In genomic region chr4:1722551-1723071, GRCh38 we compare ENCODE assay signal across 9 cellular contexts. TPM values are rescaled to one million over a fixed set of nuclear protein-coding genes. Genes with fewer than 3 reads are reported as not detected.
A peak's percentile ranks its signal among the peaks of the same experiment; 100 is the strongest.
DNase-seq lines count a peak whose midpoint lies in the region; ATAC-seq, FAIRE-seq and TF ChIP-seq lines count a peak whose summit lies in the region.
"Had no signal": no experiment of that assay in that cellular context is flagged by ENCODE, and none has a peak within 500 bp of the region (broad histone marks: within the 10 kb centered on the region; RNA-seq: fewer than 3 reads in every experiment).

No MANE protein-coding gene starts in this region.

- TF ChIP-seq POLR2A in A549 (IDR thresholded peaks at IDR 0.05; ENCODE audit: low read length) (no peak), HepG2 (IDR thresholded peaks at IDR 0.05; ENCODE audit: insufficient read depth in 1 of 2, low read depth in 2 of 2, low read length in 2 of 2) (no peak), prostate gland (IDR thresholded peaks at IDR 0.05) (no peak)

- FAIRE-seq in A549 (lab: Jason Lieb, UNC) (no peak), HepG2 (lab: Jason Lieb, UNC) (no peak)

- H3K4me3 Mint-ChIP-seq in activated T-helper 2 cell treated with anti-CD3 and anti-CD28 coated beads, Interferon-gamma antibody, Interleukin-2, Interleukin-4, amounts not matched to agents 10 μg/mL and 5 μg/mL and 100 μg/mL, durations not matched to agents 14 hours and 24 hours and 36 hours (ENCODE audit: low read depth): peak overlapping the region; percentile 97

- DNase-seq in A549 (ENCODE audit: low read depth in 1 of 2, low spot score in 1 of 2): no peak
- peak; percentile 54 for DNase-seq in H7
- DNase-seq in activated T-helper 2 cell treated with anti-CD3 and anti-CD28 coated beads, Interferon-gamma antibody, Interleukin-2, Interleukin-4, amounts not matched to agents 10 μg/mL and 5 μg/mL and 100 μg/mL, durations not matched to agents 14 hours and 24 hours and 36 hours (ENCODE audit: low spot score): no peak
- DNase-seq in HepG2 (ENCODE audit: low spot score): no peak
- DNase-seq in GF-D8 (lab: John Stamatoyannopoulos, UW): no peak
- DNase-seq in prostate gland (ENCODE audit: low spot score): no peak
- DNase-seq in NCI-H2081 (lab: John Stamatoyannopoulos, UW): no peak
- DNase-seq: NCI-H446 had no signal

- in situ Hi-C loops in HepG2 (cut with HindIII; ENCODE audit: extremely low pct_ligation_motif_present, low pct_unique_long_range_greater_than_20kb): no loop called here

- H3K4me2 ChIP-seq in A549: peak overlapping the region; percentile 89
- peak overlapping the region; percentile 94 for H3K4me2 ChIP-seq in HepG2 (ENCODE audit: low read depth, low read length)

- peak overlapping the region; percentile 80 for H3K9ac ChIP-seq in HepG2 (ENCODE audit: insufficient read depth, low read depth, low read length)

- TF ChIP-seq RAD21 in A549 (conservative IDR thresholded peaks at IDR 0.05 in 1 of 2, IDR thresholded peaks at IDR 0.05 in 1 of 2) (no peak), HepG2 (CRISPR knock-in tag; IDR thresholded peaks at IDR 0.05) (no peak)

- H3K27me3 ChIP-seq in H7 (ENCODE audit: control insufficient read depth, insufficient read depth, low read length) (no peaks in the 10 kb centered on the region), HepG2 (ENCODE audit: control insufficient read depth in 1 of 2, insufficient read depth in 2 of 2, low read length in 2 of 2) (no peaks in the 10 kb centered on the region), prostate gland (replicated peaks; ENCODE audit: insufficient read depth) (no peaks in the 10 kb centered on the region)

- POLR2A ChIA-PET in A549 (lab: Yijun Ruan, JAX): interaction anchor here (1.8 kb wide), 1 partner anchor 10 kb away, joined by 20 read pairs; the partner anchor contains the start of gene SLBP
- POLR2A ChIA-PET in HepG2 (lab: Yijun Ruan, JAX): interaction anchor here (0.7 to 3.3 kb wide), 2 partner anchors 11 to 29 kb away, joined by 3 to 31 read pairs; partner anchors contain the start of gene SLBP

- 26% methylated on average over 15 of the region's 17 CpGs for WGBS in A549 (ENCODE audit: missing lambda C conversion rate)
- 6% methylated on average over 17 of the region's 17 CpGs for WGBS in HepG2 (ENCODE audit: low lambda C conversion rate)
- WGBS in prostate gland: 65% methylated on average over 17 of the region's 17 CpGs

- H3K4me3 ChIP-seq in A549: peak overlapping the region; percentile 89
- H3K4me3 ChIP-seq in H7 (ENCODE audit: insufficient read depth, low read depth, low read length): peak overlapping the region; percentile 98
- peak overlapping the region; percentile 86 to 94 (median 92) for H3K4me3 ChIP-seq in HepG2 (replicated peaks in 1 of 3; ENCODE audit: insufficient read depth in 1 of 3, low read depth in 2 of 3, low read length in 3 of 3)
- H3K4me3 ChIP-seq in prostate gland: no peak overlapping the region

- TF ChIP-seq CTCF in A549 (IDR thresholded peaks at IDR 0.05): no peak
- TF ChIP-seq CTCF in HepG2 (CRISPR knock-in tag; IDR thresholded peaks at IDR 0.05): peak; percentile 45
- no peak for TF ChIP-seq CTCF in prostate gland (IDR thresholded peaks at IDR 0.05)

- H3K36me3 ChIP-seq in H7 (replicated peaks; ENCODE audit: control insufficient read depth, insufficient read depth, low read length) (peaks cover 35% of the 10 kb centered on the region), HepG2 (replicated peaks in 1 of 2; ENCODE audit: control insufficient read depth in 1 of 2, insufficient read depth in 2 of 2, low read length in 2 of 2) (peaks cover 7 to 33% of the 10 kb centered on the region in 2 experiments; a peak in 4 of 5 replicates), prostate gland (peaks cover 0 to 3% of the 10 kb centered on the region in 2 donors)

- H3K4me1 ChIP-seq in A549 (peaks cover 37% of the 10 kb centered on the region), HepG2 (ENCODE audit: insufficient read depth, low read length) (peaks cover 45% of the 10 kb centered on the region), prostate gland (replicated peaks) (peaks cover 23% of the 10 kb centered on the region)

- 0 out of 6 replicates have a peak, but pooled peaks of 1 of the 2 experiments have one; percentile 5 for ATAC-seq in A549
- ATAC-seq in HepG2: peak; percentile 26
- no peak for ATAC-seq in HG03457 (IDR thresholded peaks at IDR 0.05; ENCODE audit: unreplicated experiment)

- H3K36me3 Mint-ChIP-seq in activated T-helper 2 cell treated with anti-CD3 and anti-CD28 coated beads, Interferon-gamma antibody, Interleukin-2, Interleukin-4, amounts not matched to agents 10 μg/mL and 5 μg/mL and 100 μg/mL, durations not matched to agents 14 hours and 24 hours and 36 hours (ENCODE audit: low read depth): peaks cover 68% of the 10 kb centered on the region

- CTCF ChIA-PET in A549 (lab: Yijun Ruan, JAX): interaction anchor here (1.5 to 2.7 kb wide), 3 partner anchors 8 to 29 kb away, joined by 3 to 14 read pairs (median 7); no protein-coding TSS in a partner anchor
- CTCF ChIA-PET in HepG2 (lab: Yijun Ruan, JAX; ENCODE audit: low intra/inter-chr PET ratio, low total read pairs): no interaction called here

- no peak for TF ChIP-seq EP300 in A549 (IDR thresholded peaks at IDR 0.05)
- no peak for TF ChIP-seq EP300 in HepG2 (IDR thresholded peaks at IDR 0.05; ENCODE audit: low read depth in 2 of 2, low read length in 2 of 2)
- TF ChIP-seq EP300 in HepG2 (CRISPR knock-in tag; IDR thresholded peaks at IDR 0.05; ENCODE audit: borderline replicate concordance): no peak

- no peak overlapping the region for H2AFZ ChIP-seq in HepG2 (ENCODE audit: low read length)

- H3K4me1 Mint-ChIP-seq in activated T-helper 2 cell treated with anti-CD3 and anti-CD28 coated beads, Interferon-gamma antibody, Interleukin-2, Interleukin-4, amounts not matched to agents 10 μg/mL and 5 μg/mL and 100 μg/mL, durations not matched to agents 14 hours and 24 hours and 36 hours (ENCODE audit: low read depth): peaks cover 45% of the 10 kb centered on the region

- peaks cover 33% of the 10 kb centered on the region for H3K79me2 ChIP-seq in HepG2 (ENCODE audit: insufficient read depth, low read length)

- H3K9me3 ChIP-seq in A549 (no peaks in the 10 kb centered on the region), HepG2 (ENCODE audit: low read length) (no peaks in the 10 kb centered on the region), prostate gland (no peaks in the 10 kb centered on the region)

- no TSS peak for BruUV-seq in HepG2 (replicated peaks; lab: Mats Ljungman, UMichigan)

- peak overlapping the region; percentile 99 for H3K27ac Mint-ChIP-seq in activated T-helper 2 cell treated with anti-CD3 and anti-CD28 coated beads, Interferon-gamma antibody, Interleukin-2, Interleukin-4, amounts not matched to agents 10 μg/mL and 5 μg/mL and 100 μg/mL, durations not matched to agents 14 hours and 24 hours and 36 hours

- no peaks in the 10 kb centered on the region for H3K27me3 Mint-ChIP-seq in activated T-helper 2 cell treated with anti-CD3 and anti-CD28 coated beads, Interferon-gamma antibody, Interleukin-2, Interleukin-4, amounts not matched to agents 10 μg/mL and 5 μg/mL and 100 μg/mL, durations not matched to agents 14 hours and 24 hours and 36 hours (ENCODE audit: low read depth)

- peak overlapping the region; percentile 83 to 99; a peak in 5 of 6 replicates for H3K27ac ChIP-seq in A549
- peak overlapping the region; percentile 58 for H3K27ac ChIP-seq in HepG2 (ENCODE audit: extremely low read length, insufficient read depth, low read length)
- peak overlapping the region in 1 of 2 donors; percentile 22 for H3K27ac ChIP-seq in prostate gland

- H4K20me1 ChIP-seq in HepG2 (ENCODE audit: insufficient read depth, low read length): peaks cover 3% of the 10 kb centered on the region; the same call in 1 of the 2 replicates

- H3K9me3 Mint-ChIP-seq in activated T-helper 2 cell treated with anti-CD3 and anti-CD28 coated beads, Interferon-gamma antibody, Interleukin-2, Interleukin-4, amounts not matched to agents 10 μg/mL and 5 μg/mL and 100 μg/mL, durations not matched to agents 14 hours and 24 hours and 36 hours: no peaks in the 10 kb centered on the region

- intact Hi-C loops in activated T-helper 2 cell treated with anti-CD3 and anti-CD28 coated beads, Interferon-gamma antibody, Interleukin-2, Interleukin-4, amounts not matched to agents 10 μg/mL and 5 μg/mL and 100 μg/mL, durations not matched to agents 14 hours and 24 hours and 36 hours (cut with micrococcal nuclease): no loop called here
- intact Hi-C loops in HepG2 (cut with micrococcal nuclease; ENCODE audit: unreplicated experiment) (no loop called here), prostate gland (cut with DNase I) (loop anchor here (5.0 kb wide), 1 partner anchor 40 kb away; the partner anchor contains the start of gene FAM53A)

RNA-seq across cellular contexts. Expression of gene TACC3, which starts 1.3 kb away (rescaled TPM):
- polyA plus RNA-seq in A549 (2011; rRNA removed) (25.9 and 31.4 TPM in 2 replicates), A549 (2017; fragmentation: RNase III; extraction: RNeasy Plus Mini Kit Qiagen cat#74134 plus additional on column Dnase treatment) (67.3 to 77.2 TPM (median 70.6 TPM) in 3 replicates), HepG2 (2011; rRNA removed) (15.7 and 20.3 TPM in 2 replicates)
- 75.8 and 76.6 TPM in 2 replicates for polyA plus RNA-seq in A549 (2012; cell fraction: cytosol; rRNA removed)
- 168 and 176 TPM in 2 replicates for polyA plus RNA-seq in A549 (2012; cell fraction: nucleus; rRNA removed)
- 17.1 and 23.8 TPM in 2 replicates for polyA minus RNA-seq in A549 (2011; rRNA and poly(A)+ RNA removed)
- 54.0 and 69.0 TPM in 2 replicates for total RNA-seq in H7 (2014; rRNA removed; shearing (Covaris generic))
- 137 and 141 TPM in 2 replicates for total RNA-seq in activated T-helper 2 cell treated with anti-CD3 and anti-CD28 coated beads, Interferon-gamma antibody, Interleukin-2, Interleukin-4, amounts not matched to agents 10 μg/mL and 5 μg/mL and 100 μg/mL, durations not matched to agents 14 hours and 24 hours and 36 hours
- total RNA-seq in HepG2 (2016; rRNA removed; fragmentation: Illumina TruSeq; extraction: Trizol) (21.2 and 35.4 TPM in 2 replicates), prostate gland (10 to 100 TPM in 1 of 2 donors, 1 to 10 TPM in 1; 4.3 to 35.6 TPM)
- total RNA-seq in HepG2 (2016; cell fraction: cytosol; rRNA removed; fragmentation: Illumina TruSeq; extraction: Trizol; ENCODE audit: low read depth): 9.8 and 10.0 TPM in 2 replicates
- 23.8 and 32.4 TPM in 2 replicates for total RNA-seq in HepG2 (2016; cell fraction: insoluble cytoplasmic fraction; rRNA removed; fragmentation: Illumina TruSeq; extraction: Trizol)
- total RNA-seq in HepG2 (2016; cell fraction: membrane; rRNA removed; fragmentation: Illumina TruSeq; extraction: Trizol): 15.9 and 17.1 TPM in 2 replicates
- total RNA-seq in HepG2 (2016; cell fraction: nucleus; rRNA removed; fragmentation: Illumina TruSeq; extraction: Trizol): 24.3 and 29.3 TPM in 2 replicates
- 8.7 and 16.8 TPM in 2 replicates for polyA plus RNA-seq in HepG2 (2011; cell fraction: cytosol; rRNA removed)
- 68.2 and 101 TPM in 2 replicates for polyA plus RNA-seq in HepG2 (2011; cell fraction: nucleus; rRNA removed)
- polyA plus RNA-seq in HepG2 (2012): 16.3 and 27.3 TPM in 2 replicates
- polyA plus RNA-seq in HepG2 (2016; cell fraction: cytosol; fragmentation: Illumina TruSeq; extraction: Trizol; ENCODE audit: low read depth): 5.5 and 6.4 TPM in 2 replicates
- 59.5 and 79.8 TPM in 2 replicates for polyA plus RNA-seq in HepG2 (2016; cell fraction: insoluble cytoplasmic fraction; fragmentation: Illumina TruSeq; extraction: Trizol; ENCODE audit: low read depth)
- polyA plus RNA-seq in HepG2 (2016; cell fraction: membrane; fragmentation: Illumina TruSeq; extraction: Trizol; ENCODE audit: low read depth): 10.8 and 13.8 TPM in 2 replicates
- 133 and 138 TPM in 2 replicates for polyA plus RNA-seq in HepG2 (2016; cell fraction: nucleus; fragmentation: Illumina TruSeq; extraction: Trizol; ENCODE audit: insufficient read depth, low read depth)
- 12.7 and 22.2 TPM in 2 replicates for polyA minus RNA-seq in HepG2 (2011; rRNA and poly(A)+ RNA removed; ENCODE audit: low replicate concordance)
- polyA minus RNA-seq in HepG2 (2011; cell fraction: cytosol; rRNA and poly(A)+ RNA removed): 7.4 and 8.9 TPM in 2 replicates
- 10.9 and 13.8 TPM in 2 replicates for polyA minus RNA-seq in HepG2 (2011; cell fraction: nucleus; rRNA and poly(A)+ RNA removed)

RNA-seq across cellular contexts. Expression of gene TMEM129, which starts 1.5 kb away (rescaled TPM):
- polyA plus RNA-seq in A549 (2011; rRNA removed): 12.7 and 15.5 TPM in 2 replicates
- polyA plus RNA-seq in A549 (2012; cell fraction: cytosol; rRNA removed): 21.6 and 36.9 TPM in 2 replicates
- 39.4 and 63.8 TPM in 2 replicates for polyA plus RNA-seq in A549 (2012; cell fraction: nucleus; rRNA removed)
- polyA plus RNA-seq in A549 (2017; fragmentation: RNase III; extraction: RNeasy Plus Mini Kit Qiagen cat#74134 plus additional on column Dnase treatment): 15.0 to 20.5 TPM (median 20.4 TPM) in 3 replicates
- polyA minus RNA-seq in A549 (2011; rRNA and poly(A)+ RNA removed): 8.1 and 15.3 TPM in 2 replicates
- total RNA-seq in H7 (2014; rRNA removed; shearing (Covaris generic)): 69.7 and 86.0 TPM in 2 replicates
- 23.5 and 27.1 TPM in 2 replicates for total RNA-seq in activated T-helper 2 cell treated with anti-CD3 and anti-CD28 coated beads, Interferon-gamma antibody, Interleukin-2, Interleukin-4, amounts not matched to agents 10 μg/mL and 5 μg/mL and 100 μg/mL, durations not matched to agents 14 hours and 24 hours and 36 hours
- 15.5 and 25.8 TPM in 2 replicates for total RNA-seq in HepG2 (2016; rRNA removed; fragmentation: Illumina TruSeq; extraction: Trizol)
- total RNA-seq in HepG2 (2016; cell fraction: cytosol; rRNA removed; fragmentation: Illumina TruSeq; extraction: Trizol; ENCODE audit: low read depth): 9.2 and 12.7 TPM in 2 replicates
- 14.4 and 26.2 TPM in 2 replicates for total RNA-seq in HepG2 (2016; cell fraction: insoluble cytoplasmic fraction; rRNA removed; fragmentation: Illumina TruSeq; extraction: Trizol)
- total RNA-seq in HepG2 (2016; cell fraction: membrane; rRNA removed; fragmentation: Illumina TruSeq; extraction: Trizol): 28.5 and 34.5 TPM in 2 replicates
- 20.4 and 23.0 TPM in 2 replicates for total RNA-seq in HepG2 (2016; cell fraction: nucleus; rRNA removed; fragmentation: Illumina TruSeq; extraction: Trizol)
- 19.0 and 36.1 TPM in 2 replicates for polyA plus RNA-seq in HepG2 (2011; rRNA removed)
- polyA plus RNA-seq in HepG2 (2011; cell fraction: cytosol; rRNA removed): 18.9 and 32.3 TPM in 2 replicates
- polyA plus RNA-seq in HepG2 (2011; cell fraction: nucleus; rRNA removed): 79.1 and 84.6 TPM in 2 replicates
- polyA plus RNA-seq in HepG2 (2012): 16.1 and 20.7 TPM in 2 replicates
- 9.4 and 10.4 TPM in 2 replicates for polyA plus RNA-seq in HepG2 (2016; cell fraction: cytosol; fragmentation: Illumina TruSeq; extraction: Trizol; ENCODE audit: low read depth)
- 14.1 and 16.2 TPM in 2 replicates for polyA plus RNA-seq in HepG2 (2016; cell fraction: insoluble cytoplasmic fraction; fragmentation: Illumina TruSeq; extraction: Trizol; ENCODE audit: low read depth)
- 21.6 and 23.3 TPM in 2 replicates for polyA plus RNA-seq in HepG2 (2016; cell fraction: membrane; fragmentation: Illumina TruSeq; extraction: Trizol; ENCODE audit: low read depth)
- 36.1 and 41.5 TPM in 2 replicates for polyA plus RNA-seq in HepG2 (2016; cell fraction: nucleus; fragmentation: Illumina TruSeq; extraction: Trizol; ENCODE audit: insufficient read depth, low read depth)
- 7.1 and 61.3 TPM in 2 replicates for polyA minus RNA-seq in HepG2 (2011; rRNA and poly(A)+ RNA removed; ENCODE audit: low replicate concordance)
- 18.8 and 21.5 TPM in 2 replicates for polyA minus RNA-seq in HepG2 (2011; cell fraction: cytosol; rRNA and poly(A)+ RNA removed)
- polyA minus RNA-seq in HepG2 (2011; cell fraction: nucleus; rRNA and poly(A)+ RNA removed): 6.4 and 8.5 TPM in 2 replicates
- total RNA-seq in prostate gland: 10 to 100 TPM; 73.7 to 81.7 TPM

RNA-seq across cellular contexts. Expression of gene SLBP, which starts 10.5 kb away (rescaled TPM):
- polyA plus RNA-seq in A549 (2011; rRNA removed) (66.7 and 89.9 TPM in 2 replicates), A549 (2017; fragmentation: RNase III; extraction: RNeasy Plus Mini Kit Qiagen cat#74134 plus additional on column Dnase treatment) (80.5 to 88.6 TPM (median 84.6 TPM) in 3 replicates), HepG2 (2011; rRNA removed) (29.8 and 43.9 TPM in 2 replicates)
- 50.6 and 56.4 TPM in 2 replicates for polyA plus RNA-seq in A549 (2012; cell fraction: cytosol; rRNA removed)
- polyA plus RNA-seq in A549 (2012; cell fraction: nucleus; rRNA removed): 31.6 and 38.1 TPM in 2 replicates
- 14.0 and 18.2 TPM in 2 replicates for polyA minus RNA-seq in A549 (2011; rRNA and poly(A)+ RNA removed)
- total RNA-seq in H7 (2014; rRNA removed; shearing (Covaris generic)): 75.3 and 82.2 TPM in 2 replicates
- 125 and 127 TPM in 2 replicates for total RNA-seq in activated T-helper 2 cell treated with anti-CD3 and anti-CD28 coated beads, Interferon-gamma antibody, Interleukin-2, Interleukin-4, amounts not matched to agents 10 μg/mL and 5 μg/mL and 100 μg/mL, durations not matched to agents 14 hours and 24 hours and 36 hours
- total RNA-seq in HepG2 (2016; rRNA removed; fragmentation: Illumina TruSeq; extraction: Trizol) (104 and 131 TPM in 2 replicates), prostate gland (10 to 100 TPM; 46.7 to 84.5 TPM)
- total RNA-seq in HepG2 (2016; cell fraction: cytosol; rRNA removed; fragmentation: Illumina TruSeq; extraction: Trizol; ENCODE audit: low read depth): 19.5 and 20.5 TPM in 2 replicates
- total RNA-seq in HepG2 (2016; cell fraction: insoluble cytoplasmic fraction; rRNA removed; fragmentation: Illumina TruSeq; extraction: Trizol): 103 and 128 TPM in 2 replicates
- total RNA-seq in HepG2 (2016; cell fraction: membrane; rRNA removed; fragmentation: Illumina TruSeq; extraction: Trizol): 43.3 and 44.2 TPM in 2 replicates
- total RNA-seq in HepG2 (2016; cell fraction: nucleus; rRNA removed; fragmentation: Illumina TruSeq; extraction: Trizol): 39.3 and 41.5 TPM in 2 replicates
- polyA plus RNA-seq in HepG2 (2011; cell fraction: cytosol; rRNA removed): 22.0 and 30.6 TPM in 2 replicates
- 12.8 and 13.8 TPM in 2 replicates for polyA plus RNA-seq in HepG2 (2011; cell fraction: nucleus; rRNA removed)
- 30.0 and 43.7 TPM in 2 replicates for polyA plus RNA-seq in HepG2 (2012)
- polyA plus RNA-seq in HepG2 (2016; cell fraction: cytosol; fragmentation: Illumina TruSeq; extraction: Trizol; ENCODE audit: low read depth): 10.3 and 11.7 TPM in 2 replicates
- 140 and 142 TPM in 2 replicates for polyA plus RNA-seq in HepG2 (2016; cell fraction: insoluble cytoplasmic fraction; fragmentation: Illumina TruSeq; extraction: Trizol; ENCODE audit: low read depth)
- polyA plus RNA-seq in HepG2 (2016; cell fraction: membrane; fragmentation: Illumina TruSeq; extraction: Trizol; ENCODE audit: low read depth): 24.5 and 24.6 TPM in 2 replicates
- 69.4 and 73.3 TPM in 2 replicates for polyA plus RNA-seq in HepG2 (2016; cell fraction: nucleus; fragmentation: Illumina TruSeq; extraction: Trizol; ENCODE audit: insufficient read depth, low read depth)
- 12.5 and 24.7 TPM in 2 replicates for polyA minus RNA-seq in HepG2 (2011; rRNA and poly(A)+ RNA removed; ENCODE audit: low replicate concordance)
- polyA minus RNA-seq in HepG2 (2011; cell fraction: cytosol; rRNA and poly(A)+ RNA removed): 19.7 and 22.7 TPM in 2 replicates
- polyA minus RNA-seq in HepG2 (2011; cell fraction: nucleus; rRNA and poly(A)+ RNA removed): 10.8 and 13.7 TPM in 2 replicates

RNA-seq across cellular contexts. Expression of gene FAM53A, which starts 38.5 kb away (rescaled TPM):
- polyA plus RNA-seq in A549 (2011; rRNA removed) (0.74 and 1.2 TPM in 2 replicates), A549 (2017; fragmentation: RNase III; extraction: RNeasy Plus Mini Kit Qiagen cat#74134 plus additional on column Dnase treatment) (0.56 to 1.1 TPM (median 0.87 TPM) in 3 replicates), HepG2 (2011; rRNA removed) (0.46 and 0.48 TPM in 2 replicates)
- 0.86 and 1.1 TPM in 2 replicates for polyA plus RNA-seq in A549 (2012; cell fraction: cytosol; rRNA removed)
- 3.6 and 3.7 TPM in 2 replicates for polyA plus RNA-seq in A549 (2012; cell fraction: nucleus; rRNA removed)
- 2.1 and 2.3 TPM in 2 replicates for polyA minus RNA-seq in A549 (2011; rRNA and poly(A)+ RNA removed)
- 7.4 and 24.5 TPM in 2 replicates for total RNA-seq in H7 (2014; rRNA removed; shearing (Covaris generic))
- total RNA-seq in activated T-helper 2 cell treated with anti-CD3 and anti-CD28 coated beads, Interferon-gamma antibody, Interleukin-2, Interleukin-4, amounts not matched to agents 10 μg/mL and 5 μg/mL and 100 μg/mL, durations not matched to agents 14 hours and 24 hours and 36 hours: 2.7 and 3.3 TPM in 2 replicates
- total RNA-seq in HepG2 (2016; rRNA removed; fragmentation: Illumina TruSeq; extraction: Trizol) (0.62 and 1.1 TPM in 2 replicates), prostate gland (10 to 100 TPM in 1 of 2 donors, 1 to 10 TPM in 1; 2.3 to 16.8 TPM)
- total RNA-seq in HepG2 (2016; cell fraction: cytosol; rRNA removed; fragmentation: Illumina TruSeq; extraction: Trizol; ENCODE audit: low read depth): 1.9 TPM in 1 of 2 replicates, not detected in the other
- 0.22 and 0.56 TPM in 2 replicates for total RNA-seq in HepG2 (2016; cell fraction: insoluble cytoplasmic fraction; rRNA removed; fragmentation: Illumina TruSeq; extraction: Trizol)
- 0.83 and 1.1 TPM in 2 replicates for total RNA-seq in HepG2 (2016; cell fraction: membrane; rRNA removed; fragmentation: Illumina TruSeq; extraction: Trizol)
- 0.43 and 0.44 TPM in 2 replicates for total RNA-seq in HepG2 (2016; cell fraction: nucleus; rRNA removed; fragmentation: Illumina TruSeq; extraction: Trizol)
- polyA plus RNA-seq in HepG2 (2011; cell fraction: cytosol; rRNA removed): 0.33 and 0.60 TPM in 2 replicates
- 0.69 and 0.85 TPM in 2 replicates for polyA plus RNA-seq in HepG2 (2011; cell fraction: nucleus; rRNA removed)
- 0.20 and 0.35 TPM in 2 replicates for polyA plus RNA-seq in HepG2 (2012)
- polyA plus RNA-seq in HepG2 (2016; cell fraction: cytosol; fragmentation: Illumina TruSeq; extraction: Trizol; ENCODE audit: low read depth): 0.21 and 0.32 TPM in 2 replicates
- polyA plus RNA-seq in HepG2 (2016; cell fraction: insoluble cytoplasmic fraction; fragmentation: Illumina TruSeq; extraction: Trizol; ENCODE audit: low read depth): 0.46 and 0.47 TPM in 2 replicates
- polyA plus RNA-seq in HepG2 (2016; cell fraction: membrane; fragmentation: Illumina TruSeq; extraction: Trizol; ENCODE audit: low read depth): 0.26 and 0.55 TPM in 2 replicates
- 0.53 and 0.70 TPM in 2 replicates for polyA plus RNA-seq in HepG2 (2016; cell fraction: nucleus; fragmentation: Illumina TruSeq; extraction: Trizol; ENCODE audit: insufficient read depth, low read depth)
- polyA minus RNA-seq in HepG2 (2011; rRNA and poly(A)+ RNA removed; ENCODE audit: low replicate concordance): 0.62 and 1.6 TPM in 2 replicates
- not detected in 2 replicates for polyA minus RNA-seq in HepG2 (2011; cell fraction: cytosol; rRNA and poly(A)+ RNA removed)
- 0.13 and 0.50 TPM in 2 replicates for polyA minus RNA-seq in HepG2 (2011; cell fraction: nucleus; rRNA and poly(A)+ RNA removed)

Comparison
In these comparisons a context has a peak if more than half of its experiments do, and no peak if none do; other contexts are left out.
1. H3K4me3 ChIP-seq: peak in A549 (single experiment), H7 (single experiment) and HepG2 (3 of 3); none in prostate gland (0 of 2).
2. Of the 38 proteins assayed by ChIP-seq in both HepG2 and A549: peak only in HepG2: CTCF; only in A549: none; in both: none; in neither: 37.